Comparison of ENCODE assay signal across 12 cellular contexts in the genomic region with DNA sequence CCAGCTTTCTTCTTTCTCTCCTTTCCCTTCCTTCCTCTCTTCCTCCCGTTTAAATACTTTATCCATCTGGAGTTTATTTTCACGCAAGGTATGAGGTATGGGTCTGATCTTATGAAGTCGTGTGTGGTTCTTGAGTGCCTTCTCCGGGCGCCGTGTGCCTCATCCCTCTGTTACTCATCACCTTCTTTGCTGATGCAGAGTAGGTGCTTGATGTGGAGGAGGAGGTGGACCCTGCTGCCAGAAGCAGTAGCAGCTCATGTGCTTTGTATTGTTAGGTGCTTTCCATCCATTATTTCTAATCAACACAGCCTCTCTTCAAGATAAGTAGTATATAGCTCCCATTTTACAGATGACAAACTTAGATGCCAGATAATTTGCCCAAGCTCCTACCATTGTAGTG. TPM values are rescaled to one million over a fixed set of nuclear protein-coding genes. Genes with fewer than 3 reads are reported as not detected.
A peak's percentile ranks its signal among the peaks of the same experiment; 100 is the strongest.
DNase-seq lines count a peak whose midpoint lies in the region; ATAC-seq lines count a peak whose summit lies in the region.
"Had no signal": no experiment of that assay in that cellular context is flagged by ENCODE, and none has a peak within 500 bp of the region (broad histone marks: within the 10 kb centered on the region; RNA-seq: fewer than 3 reads in every experiment).

No MANE protein-coding gene starts in this region.

- H3K9me3 Mint-ChIP-seq in naive thymus-derived CD8-positive, alpha-beta T cell: no peaks in the 10 kb centered on the region

- H3K4me3 Mint-ChIP-seq in naive thymus-derived CD8-positive, alpha-beta T cell: peak overlapping the region in 9 of 10 donors; percentile 44 to 74 (median 60)

- H3K27me3 Mint-ChIP-seq in naive thymus-derived CD8-positive, alpha-beta T cell: no peaks in the 10 kb centered on the region

- H3K4me1 Mint-ChIP-seq in naive thymus-derived CD8-positive, alpha-beta T cell: peaks cover 34 to 80% (median 70%) of the 10 kb centered on the region in 4 donors

- DNase-seq in activated CD8-positive, alpha-beta memory T cell treated with anti-CD3 and anti-CD28 coated beads, Interleukin-2, amount 50 U/mL, for 4 hours: peak; percentile 58
- no peak for DNase-seq in activated CD8-positive, alpha-beta memory T cell treated with anti-CD3 and anti-CD28 coated beads for 24 hours
- peak; percentile 39 for DNase-seq in activated T-helper 9 cell treated with anti-CD3 and anti-CD28 coated beads, Interleukin-2, amount 50 U/mL, for 16 hours (ENCODE audit: low read depth)
- DNase-seq in naive thymus-derived CD8-positive, alpha-beta T cell: peak in 5 of 10 donors; percentile 21 to 66 (median 39)
- DNase-seq in stimulated activated naive CD8-positive, alpha-beta T cell treated with anti-CD3 and anti-CD28 coated beads, Interleukin-15, Interleukin-2, amounts not matched to agents 100 U/mL and 50 U/mL, for 24 hours: peak; percentile 37
- DNase-seq in NCI-H774 (lab: John Stamatoyannopoulos, UW): no peak
- no peak for DNase-seq in left ventricle myocardium superior
- no peak for DNase-seq in NCI-H524 treated with DMSO at 0.1 percent for 48 hours (lab: John Stamatoyannopoulos, UW)
- DNase-seq: MG63, NCI-H345, RPMI8226 had no signal

- peaks cover 0 to 37% (median 9%) of the 10 kb centered on the region in 3 donors for H3K36me3 Mint-ChIP-seq in naive thymus-derived CD8-positive, alpha-beta T cell

- H3K27ac Mint-ChIP-seq in naive thymus-derived CD8-positive, alpha-beta T cell: peak overlapping the region; percentile 40 to 91 (median 78)

- intact Hi-C loops in left ventricle myocardium superior (cut with micrococcal nuclease): no loop called here

- peak; percentile 94 to 98 for ATAC-seq in naive thymus-derived CD8-positive, alpha-beta T cell
- ATAC-seq in stimulated activated naive CD8-positive, alpha-beta T cell treated with anti-CD3 and anti-CD28 coated beads, Interleukin-15, Interleukin-2, amounts not matched to agents 100 U/mL and 50 U/mL, for 24 hours: peak; percentile 98
- ATAC-seq in left ventricle myocardium superior: no peak
- ATAC-seq: A549 had no signal

- POLR2A ChIA-PET in naive thymus-derived CD8-positive, alpha-beta T cell (lab: Charles Lee): interaction anchor here (1.0 kb wide), 1 partner anchor 16 kb away, joined by 3 read pairs; no protein-coding TSS in a partner anchor

RNA-seq across cellular contexts. Expression of gene TNRC6B, which starts 47.0 kb away (rescaled TPM):
- 100 to 1,000 TPM; 134 to 142 TPM for total RNA-seq in naive thymus-derived CD8-positive, alpha-beta T cell
- polyA plus RNA-seq in naive thymus-derived CD8-positive, alpha-beta T cell: 100 to 1,000 TPM in 2 of 3 donors, 10 to 100 TPM in 1; 67.3 to 116 (median 115) TPM
- total RNA-seq in left ventricle myocardium superior: 49.3 TPM

Comparison
In these comparisons a context has a peak if more than half of its experiments do, and no peak if none do; other contexts are left out.
1. DNase-seq: peak in activated CD8-positive, alpha-beta memory T cell treated with anti-CD3 and anti-CD28 coated beads, Interleukin-2, amount 50 U/mL, for 4 hours (single experiment), activated T-helper 9 cell treated with anti-CD3 and anti-CD28 coated beads, Interleukin-2, amount 50 U/mL, for 16 hours (single experiment) and stimulated activated naive CD8-positive, alpha-beta T cell treated with anti-CD3 and anti-CD28 coated beads, Interleukin-15, Interleukin-2, amounts not matched to agents 100 U/mL and 50 U/mL, for 24 hours (single experiment); none in activated CD8-positive, alpha-beta memory T cell treated with anti-CD3 and anti-CD28 coated beads for 24 hours (single experiment), NCI-H774 (single experiment), left ventricle myocardium superior (single experiment) and NCI-H524 treated with DMSO at 0.1 percent for 48 hours (single experiment).